Comparison of ENCODE assay signal across 1 cellular context in the genomic region with DNA sequence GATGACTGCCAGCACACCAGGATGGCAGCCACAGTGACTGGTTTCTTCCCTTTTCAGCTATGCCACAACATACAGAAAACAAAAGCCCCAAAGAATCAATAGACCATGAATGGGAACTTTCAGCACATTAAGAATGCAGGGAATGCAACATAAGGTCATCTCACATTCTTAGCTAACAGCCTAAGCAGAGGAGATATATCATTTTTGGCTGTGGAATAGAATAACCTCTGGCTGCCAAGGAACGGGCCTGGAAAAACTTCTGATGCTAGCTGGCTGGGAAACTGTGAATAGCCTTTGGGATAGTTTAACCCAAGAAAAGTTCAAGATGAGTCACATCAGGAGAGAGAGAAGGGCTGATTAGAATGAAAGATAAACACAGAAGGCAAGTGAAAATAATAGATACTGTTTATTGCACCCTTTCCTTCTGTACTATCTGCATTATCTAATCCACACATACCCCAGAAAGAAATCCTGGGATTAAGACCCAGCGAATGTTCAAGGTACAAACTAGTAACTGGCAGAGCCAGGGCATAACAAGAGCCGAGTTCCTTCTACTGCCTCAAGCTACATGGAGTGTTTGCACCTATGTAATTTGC.
TF ChIP-seq lines count a peak whose summit lies in the region.

No MANE protein-coding gene starts in this region.

TF ChIP-seq in GM12878, 131 proteins besides CTCF, POLR2A, EP300 and RAD21 (continued from another document):
- TF ChIP-seq, protein P1, sequence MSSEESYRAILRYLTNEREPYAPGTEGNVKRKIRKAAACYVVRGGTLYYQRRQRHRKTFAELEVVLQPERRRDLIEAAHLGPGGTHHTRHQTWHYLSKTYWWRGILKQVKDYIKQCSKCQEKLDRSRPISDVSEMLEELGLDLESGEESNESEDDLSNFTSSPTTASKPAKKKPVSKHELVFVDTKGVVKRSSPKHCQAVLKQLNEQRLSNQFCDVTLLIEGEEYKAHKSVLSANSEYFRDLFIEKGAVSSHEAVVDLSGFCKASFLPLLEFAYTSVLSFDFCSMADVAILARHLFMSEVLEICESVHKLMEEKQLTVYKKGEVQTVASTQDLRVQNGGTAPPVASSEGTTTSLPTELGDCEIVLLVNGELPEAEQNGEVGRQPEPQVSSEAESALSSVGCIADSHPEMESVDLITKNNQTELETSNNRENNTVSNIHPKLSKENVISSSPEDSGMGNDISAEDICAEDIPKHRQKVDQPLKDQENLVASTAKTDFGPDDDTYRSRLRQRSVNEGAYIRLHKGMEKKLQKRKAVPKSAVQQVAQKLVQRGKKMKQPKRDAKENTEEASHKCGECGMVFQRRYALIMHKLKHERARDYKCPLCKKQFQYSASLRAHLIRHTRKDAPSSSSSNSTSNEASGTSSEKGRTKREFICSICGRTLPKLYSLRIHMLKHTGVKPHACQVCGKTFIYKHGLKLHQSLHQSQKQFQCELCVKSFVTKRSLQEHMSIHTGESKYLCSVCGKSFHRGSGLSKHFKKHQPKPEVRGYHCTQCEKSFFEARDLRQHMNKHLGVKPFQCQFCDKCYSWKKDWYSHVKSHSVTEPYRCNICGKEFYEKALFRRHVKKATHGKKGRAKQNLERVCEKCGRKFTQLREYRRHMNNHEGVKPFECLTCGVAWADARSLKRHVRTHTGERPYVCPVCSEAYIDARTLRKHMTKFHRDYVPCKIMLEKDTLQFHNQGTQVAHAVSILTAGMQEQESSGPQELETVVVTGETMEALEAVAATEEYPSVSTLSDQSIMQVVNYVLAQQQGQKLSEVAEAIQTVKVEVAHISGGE (CRISPR knock-in tag; IDR thresholded peaks at IDR 0.05): no peak
- TF ChIP-seq ZNF274 (IDR thresholded peaks at IDR 0.05; ENCODE audit: insufficient read depth, insufficient read length) (no peak), MTA2 (IDR thresholded peaks at IDR 0.05; ENCODE audit: low read depth) (no peak), HDAC6 (IDR thresholded peaks at IDR 0.05; ENCODE audit: unreplicated experiment) (no peak)
